Comparison of ENCODE assay signal across 1 cellular context in the genomic region with DNA sequence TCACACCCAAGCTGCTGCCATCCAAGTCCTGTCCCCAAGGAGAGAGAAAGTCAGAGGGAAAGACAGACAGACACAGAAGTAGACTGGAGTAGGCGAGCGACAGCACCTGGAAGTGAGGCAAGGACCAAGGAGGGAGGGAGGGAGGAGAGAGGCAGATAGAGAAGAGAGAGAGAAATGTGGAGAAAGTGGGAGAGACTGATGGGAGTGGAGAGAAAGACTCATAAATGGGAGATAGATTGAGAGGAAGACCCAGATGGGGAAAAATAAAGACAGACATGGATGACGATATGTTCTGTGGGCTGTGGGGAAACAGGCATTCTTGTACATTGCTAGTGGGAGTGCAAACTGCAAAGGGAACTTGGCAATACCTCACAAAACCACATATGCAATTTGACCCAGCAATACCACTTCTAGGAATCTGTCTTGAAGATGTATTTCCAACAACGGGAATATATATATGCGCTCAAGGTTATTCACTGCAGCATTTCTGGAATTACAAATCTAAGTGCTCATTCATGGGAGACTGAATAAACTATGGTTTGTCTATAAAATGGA.
TF ChIP-seq lines count a peak whose summit lies in the region.

No MANE protein-coding gene starts in this region.

TF ChIP-seq in WTC11, 78 proteins besides CTCF, POLR2A, EP300 and RAD21:
- TF ChIP-seq NFATC4 (CRISPR knock-in tag; IDR thresholded peaks at IDR 0.05) (no peak), ZNF317 (CRISPR knock-in tag; IDR thresholded peaks at IDR 0.05; ENCODE audit: borderline replicate concordance, low read depth) (no peak), ETV6 (CRISPR knock-in tag; IDR thresholded peaks at IDR 0.05) (no peak), ZNF232 (CRISPR knock-in tag; IDR thresholded peaks at IDR 0.05) (no peak), ZNF121 (CRISPR knock-in tag; IDR thresholded peaks at IDR 0.05) (no peak), ZNF423 (CRISPR knock-in tag; IDR thresholded peaks at IDR 0.05) (no peak), SOX15 (CRISPR knock-in tag; IDR thresholded peaks at IDR 0.05) (no peak), ZBTB21 (CRISPR knock-in tag; IDR thresholded peaks at IDR 0.05; ENCODE audit: borderline replicate concordance) (no peak), FOXJ3 (CRISPR knock-in tag; IDR thresholded peaks at IDR 0.05; ENCODE audit: borderline replicate concordance) (no peak), IRF2 (CRISPR knock-in tag; IDR thresholded peaks at IDR 0.05; ENCODE audit: borderline replicate concordance, low read depth) (no peak), ZSCAN18 (CRISPR knock-in tag; IDR thresholded peaks at IDR 0.05) (no peak), CBFB (CRISPR knock-in tag; IDR thresholded peaks at IDR 0.05; ENCODE audit: low read depth) (no peak), NR2C2 (CRISPR knock-in tag; IDR thresholded peaks at IDR 0.05) (no peak), SMAD4 (CRISPR knock-in tag; IDR thresholded peaks at IDR 0.05) (no peak), NFE2L1 (CRISPR knock-in tag; IDR thresholded peaks at IDR 0.05) (no peak), HMGA2 (CRISPR knock-in tag; IDR thresholded peaks at IDR 0.05) (no peak)
- TF ChIP-seq, protein P1, sequence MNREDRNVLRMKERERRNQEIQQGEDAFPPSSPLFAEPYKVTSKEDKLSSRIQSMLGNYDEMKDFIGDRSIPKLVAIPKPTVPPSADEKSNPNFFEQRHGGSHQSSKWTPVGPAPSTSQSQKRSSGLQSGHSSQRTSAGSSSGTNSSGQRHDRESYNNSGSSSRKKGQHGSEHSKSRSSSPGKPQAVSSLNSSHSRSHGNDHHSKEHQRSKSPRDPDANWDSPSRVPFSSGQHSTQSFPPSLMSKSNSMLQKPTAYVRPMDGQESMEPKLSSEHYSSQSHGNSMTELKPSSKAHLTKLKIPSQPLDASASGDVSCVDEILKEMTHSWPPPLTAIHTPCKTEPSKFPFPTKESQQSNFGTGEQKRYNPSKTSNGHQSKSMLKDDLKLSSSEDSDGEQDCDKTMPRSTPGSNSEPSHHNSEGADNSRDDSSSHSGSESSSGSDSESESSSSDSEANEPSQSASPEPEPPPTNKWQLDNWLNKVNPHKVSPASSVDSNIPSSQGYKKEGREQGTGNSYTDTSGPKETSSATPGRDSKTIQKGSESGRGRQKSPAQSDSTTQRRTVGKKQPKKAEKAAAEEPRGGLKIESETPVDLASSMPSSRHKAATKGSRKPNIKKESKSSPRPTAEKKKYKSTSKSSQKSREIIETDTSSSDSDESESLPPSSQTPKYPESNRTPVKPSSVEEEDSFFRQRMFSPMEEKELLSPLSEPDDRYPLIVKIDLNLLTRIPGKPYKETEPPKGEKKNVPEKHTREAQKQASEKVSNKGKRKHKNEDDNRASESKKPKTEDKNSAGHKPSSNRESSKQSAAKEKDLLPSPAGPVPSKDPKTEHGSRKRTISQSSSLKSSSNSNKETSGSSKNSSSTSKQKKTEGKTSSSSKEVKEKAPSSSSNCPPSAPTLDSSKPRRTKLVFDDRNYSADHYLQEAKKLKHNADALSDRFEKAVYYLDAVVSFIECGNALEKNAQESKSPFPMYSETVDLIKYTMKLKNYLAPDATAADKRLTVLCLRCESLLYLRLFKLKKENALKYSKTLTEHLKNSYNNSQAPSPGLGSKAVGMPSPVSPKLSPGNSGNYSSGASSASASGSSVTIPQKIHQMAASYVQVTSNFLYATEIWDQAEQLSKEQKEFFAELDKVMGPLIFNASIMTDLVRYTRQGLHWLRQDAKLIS (CRISPR knock-in tag; IDR thresholded peaks at IDR 0.05; ENCODE audit: borderline replicate concordance) = no peak
- TF ChIP-seq, protein P2, sequence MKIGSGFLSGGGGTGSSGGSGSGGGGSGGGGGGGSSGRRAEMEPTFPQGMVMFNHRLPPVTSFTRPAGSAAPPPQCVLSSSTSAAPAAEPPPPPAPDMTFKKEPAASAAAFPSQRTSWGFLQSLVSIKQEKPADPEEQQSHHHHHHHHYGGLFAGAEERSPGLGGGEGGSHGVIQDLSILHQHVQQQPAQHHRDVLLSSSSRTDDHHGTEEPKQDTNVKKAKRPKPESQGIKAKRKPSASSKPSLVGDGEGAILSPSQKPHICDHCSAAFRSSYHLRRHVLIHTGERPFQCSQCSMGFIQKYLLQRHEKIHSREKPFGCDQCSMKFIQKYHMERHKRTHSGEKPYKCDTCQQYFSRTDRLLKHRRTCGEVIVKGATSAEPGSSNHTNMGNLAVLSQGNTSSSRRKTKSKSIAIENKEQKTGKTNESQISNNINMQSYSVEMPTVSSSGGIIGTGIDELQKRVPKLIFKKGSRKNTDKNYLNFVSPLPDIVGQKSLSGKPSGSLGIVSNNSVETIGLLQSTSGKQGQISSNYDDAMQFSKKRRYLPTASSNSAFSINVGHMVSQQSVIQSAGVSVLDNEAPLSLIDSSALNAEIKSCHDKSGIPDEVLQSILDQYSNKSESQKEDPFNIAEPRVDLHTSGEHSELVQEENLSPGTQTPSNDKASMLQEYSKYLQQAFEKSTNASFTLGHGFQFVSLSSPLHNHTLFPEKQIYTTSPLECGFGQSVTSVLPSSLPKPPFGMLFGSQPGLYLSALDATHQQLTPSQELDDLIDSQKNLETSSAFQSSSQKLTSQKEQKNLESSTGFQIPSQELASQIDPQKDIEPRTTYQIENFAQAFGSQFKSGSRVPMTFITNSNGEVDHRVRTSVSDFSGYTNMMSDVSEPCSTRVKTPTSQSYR (CRISPR knock-in tag; IDR thresholded peaks at IDR 0.05) = no peak
